Comparison of ENCODE assay signal across 1 cellular context in genomic region chr10:102869290-102870198, GRCh38.
TF ChIP-seq lines count a peak whose summit lies in the region.

Gene AS3MT, plus strand, starts transcription at chr10:102869470. Its CDS starts 123 bp downstream, at chr10:102869593.

TF ChIP-seq in HepG2, 621 proteins besides CTCF, POLR2A, EP300 and RAD21 (continued from another document and continues in another):
- TF ChIP-seq PCBP1 (IDR thresholded peaks at IDR 0.05; ENCODE audit: borderline replicate concordance, low read depth, low read length) (no peak), ZNF121 (CRISPR knock-in tag; IDR thresholded peaks at IDR 0.05) (no peak), ZNF841 (CRISPR knock-in tag; IDR thresholded peaks at IDR 0.05; ENCODE audit: borderline replicate concordance) (no peak), ZNF7 (CRISPR knock-in tag; IDR thresholded peaks at IDR 0.05) (no peak), NRL (CRISPR knock-in tag; IDR thresholded peaks at IDR 0.05; ENCODE audit: borderline replicate concordance) (no peak; the same call in 1 of the 2 replicates), GABPB1 (CRISPR knock-in tag; IDR thresholded peaks at IDR 0.05) (peak; percentile 63), KLF11 (CRISPR knock-in tag; IDR thresholded peaks at IDR 0.05) (no peak), KLF9 (CRISPR knock-in tag; IDR thresholded peaks at IDR 0.05; ENCODE audit: low read depth) (no peak), DZIP1 (CRISPR knock-in tag; IDR thresholded peaks at IDR 0.05) (no peak), SOX5 (CRISPR knock-in tag; IDR thresholded peaks at IDR 0.05; ENCODE audit: borderline replicate concordance) (no peak), ZBTB7B (CRISPR knock-in tag; IDR thresholded peaks at IDR 0.05) (peak; percentile 26; the same call in 1 of the 2 replicates), GZF1 (CRISPR knock-in tag; IDR thresholded peaks at IDR 0.05) (0 out of 2 replicates have a peak, but pooled peaks have one; percentile 43), ZFP62 (CRISPR knock-in tag; IDR thresholded peaks at IDR 0.05) (no peak), CBFB (CRISPR knock-in tag; IDR thresholded peaks at IDR 0.05) (no peak), ZNF614 (CRISPR knock-in tag; IDR thresholded peaks at IDR 0.05; ENCODE audit: borderline replicate concordance) (no peak), ZNF564 (CRISPR knock-in tag; IDR thresholded peaks at IDR 0.05) (no peak), HOXA3 (CRISPR knock-in tag; IDR thresholded peaks at IDR 0.05) (peak; percentile 69), TRIM24 (CRISPR knock-in tag; IDR thresholded peaks at IDR 0.05) (0 out of 2 replicates have a peak, but pooled peaks have one; percentile 41), SRSF1 (optimal IDR thresholded peaks at IDR 0.05; ENCODE audit: low read depth, low read length) (no peak), KDM4B (CRISPR knock-in tag; IDR thresholded peaks at IDR 0.05) (0 out of 2 replicates have a peak, but pooled peaks have one; percentile 25), SAP130 (CRISPR knock-in tag; IDR thresholded peaks at IDR 0.05; ENCODE audit: low read depth) (peak; percentile 10; the same call in 1 of the 2 replicates)
- TF ChIP-seq, protein P1, sequence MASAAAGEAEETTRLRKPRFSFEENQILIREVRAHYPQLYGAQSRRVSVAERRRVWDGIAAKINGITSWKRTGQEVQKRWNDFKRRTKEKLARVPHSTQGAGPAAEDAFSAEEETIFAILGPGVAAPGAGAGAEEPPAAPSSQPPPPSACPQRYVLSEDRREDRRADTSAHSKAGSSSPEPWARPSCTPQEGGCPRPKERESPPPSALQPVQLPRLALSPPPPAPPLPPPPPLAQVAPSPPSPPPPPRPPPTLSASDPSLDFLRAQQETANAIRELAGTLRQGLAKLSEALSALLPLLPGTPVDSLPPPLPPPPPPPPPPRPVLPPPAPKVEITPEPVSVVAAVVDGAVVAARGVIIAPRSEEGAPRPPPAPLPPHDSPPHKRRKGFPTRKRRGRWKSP (CRISPR knock-in tag; IDR thresholded peaks at IDR 0.05) = no peak
- TF ChIP-seq, protein P2, sequence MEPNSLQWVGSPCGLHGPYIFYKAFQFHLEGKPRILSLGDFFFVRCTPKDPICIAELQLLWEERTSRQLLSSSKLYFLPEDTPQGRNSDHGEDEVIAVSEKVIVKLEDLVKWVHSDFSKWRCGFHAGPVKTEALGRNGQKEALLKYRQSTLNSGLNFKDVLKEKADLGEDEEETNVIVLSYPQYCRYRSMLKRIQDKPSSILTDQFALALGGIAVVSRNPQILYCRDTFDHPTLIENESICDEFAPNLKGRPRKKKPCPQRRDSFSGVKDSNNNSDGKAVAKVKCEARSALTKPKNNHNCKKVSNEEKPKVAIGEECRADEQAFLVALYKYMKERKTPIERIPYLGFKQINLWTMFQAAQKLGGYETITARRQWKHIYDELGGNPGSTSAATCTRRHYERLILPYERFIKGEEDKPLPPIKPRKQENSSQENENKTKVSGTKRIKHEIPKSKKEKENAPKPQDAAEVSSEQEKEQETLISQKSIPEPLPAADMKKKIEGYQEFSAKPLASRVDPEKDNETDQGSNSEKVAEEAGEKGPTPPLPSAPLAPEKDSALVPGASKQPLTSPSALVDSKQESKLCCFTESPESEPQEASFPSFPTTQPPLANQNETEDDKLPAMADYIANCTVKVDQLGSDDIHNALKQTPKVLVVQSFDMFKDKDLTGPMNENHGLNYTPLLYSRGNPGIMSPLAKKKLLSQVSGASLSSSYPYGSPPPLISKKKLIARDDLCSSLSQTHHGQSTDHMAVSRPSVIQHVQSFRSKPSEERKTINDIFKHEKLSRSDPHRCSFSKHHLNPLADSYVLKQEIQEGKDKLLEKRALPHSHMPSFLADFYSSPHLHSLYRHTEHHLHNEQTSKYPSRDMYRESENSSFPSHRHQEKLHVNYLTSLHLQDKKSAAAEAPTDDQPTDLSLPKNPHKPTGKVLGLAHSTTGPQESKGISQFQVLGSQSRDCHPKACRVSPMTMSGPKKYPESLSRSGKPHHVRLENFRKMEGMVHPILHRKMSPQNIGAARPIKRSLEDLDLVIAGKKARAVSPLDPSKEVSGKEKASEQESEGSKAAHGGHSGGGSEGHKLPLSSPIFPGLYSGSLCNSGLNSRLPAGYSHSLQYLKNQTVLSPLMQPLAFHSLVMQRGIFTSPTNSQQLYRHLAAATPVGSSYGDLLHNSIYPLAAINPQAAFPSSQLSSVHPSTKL (CRISPR knock-in tag; IDR thresholded peaks at IDR 0.05) = no peak
- TF ChIP-seq, protein P3, sequence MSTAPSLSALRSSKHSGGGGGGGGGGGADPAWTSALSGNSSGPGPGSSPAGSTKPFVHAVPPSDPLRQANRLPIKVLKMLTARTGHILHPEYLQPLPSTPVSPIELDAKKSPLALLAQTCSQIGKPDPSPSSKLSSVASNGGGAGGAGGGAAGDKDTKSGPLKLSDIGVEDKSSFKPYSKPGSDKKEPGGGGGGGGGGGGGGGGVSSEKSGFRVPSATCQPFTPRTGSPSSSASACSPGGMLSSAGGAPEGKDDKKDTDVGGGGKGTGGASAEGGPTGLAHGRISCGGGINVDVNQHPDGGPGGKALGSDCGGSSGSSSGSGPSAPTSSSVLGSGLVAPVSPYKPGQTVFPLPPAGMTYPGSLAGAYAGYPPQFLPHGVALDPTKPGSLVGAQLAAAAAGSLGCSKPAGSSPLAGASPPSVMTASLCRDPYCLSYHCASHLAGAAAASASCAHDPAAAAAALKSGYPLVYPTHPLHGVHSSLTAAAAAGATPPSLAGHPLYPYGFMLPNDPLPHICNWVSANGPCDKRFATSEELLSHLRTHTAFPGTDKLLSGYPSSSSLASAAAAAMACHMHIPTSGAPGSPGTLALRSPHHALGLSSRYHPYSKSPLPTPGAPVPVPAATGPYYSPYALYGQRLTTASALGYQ (CRISPR knock-in tag; IDR thresholded peaks at IDR 0.05) = no peak
- TF ChIP-seq, protein P4, sequence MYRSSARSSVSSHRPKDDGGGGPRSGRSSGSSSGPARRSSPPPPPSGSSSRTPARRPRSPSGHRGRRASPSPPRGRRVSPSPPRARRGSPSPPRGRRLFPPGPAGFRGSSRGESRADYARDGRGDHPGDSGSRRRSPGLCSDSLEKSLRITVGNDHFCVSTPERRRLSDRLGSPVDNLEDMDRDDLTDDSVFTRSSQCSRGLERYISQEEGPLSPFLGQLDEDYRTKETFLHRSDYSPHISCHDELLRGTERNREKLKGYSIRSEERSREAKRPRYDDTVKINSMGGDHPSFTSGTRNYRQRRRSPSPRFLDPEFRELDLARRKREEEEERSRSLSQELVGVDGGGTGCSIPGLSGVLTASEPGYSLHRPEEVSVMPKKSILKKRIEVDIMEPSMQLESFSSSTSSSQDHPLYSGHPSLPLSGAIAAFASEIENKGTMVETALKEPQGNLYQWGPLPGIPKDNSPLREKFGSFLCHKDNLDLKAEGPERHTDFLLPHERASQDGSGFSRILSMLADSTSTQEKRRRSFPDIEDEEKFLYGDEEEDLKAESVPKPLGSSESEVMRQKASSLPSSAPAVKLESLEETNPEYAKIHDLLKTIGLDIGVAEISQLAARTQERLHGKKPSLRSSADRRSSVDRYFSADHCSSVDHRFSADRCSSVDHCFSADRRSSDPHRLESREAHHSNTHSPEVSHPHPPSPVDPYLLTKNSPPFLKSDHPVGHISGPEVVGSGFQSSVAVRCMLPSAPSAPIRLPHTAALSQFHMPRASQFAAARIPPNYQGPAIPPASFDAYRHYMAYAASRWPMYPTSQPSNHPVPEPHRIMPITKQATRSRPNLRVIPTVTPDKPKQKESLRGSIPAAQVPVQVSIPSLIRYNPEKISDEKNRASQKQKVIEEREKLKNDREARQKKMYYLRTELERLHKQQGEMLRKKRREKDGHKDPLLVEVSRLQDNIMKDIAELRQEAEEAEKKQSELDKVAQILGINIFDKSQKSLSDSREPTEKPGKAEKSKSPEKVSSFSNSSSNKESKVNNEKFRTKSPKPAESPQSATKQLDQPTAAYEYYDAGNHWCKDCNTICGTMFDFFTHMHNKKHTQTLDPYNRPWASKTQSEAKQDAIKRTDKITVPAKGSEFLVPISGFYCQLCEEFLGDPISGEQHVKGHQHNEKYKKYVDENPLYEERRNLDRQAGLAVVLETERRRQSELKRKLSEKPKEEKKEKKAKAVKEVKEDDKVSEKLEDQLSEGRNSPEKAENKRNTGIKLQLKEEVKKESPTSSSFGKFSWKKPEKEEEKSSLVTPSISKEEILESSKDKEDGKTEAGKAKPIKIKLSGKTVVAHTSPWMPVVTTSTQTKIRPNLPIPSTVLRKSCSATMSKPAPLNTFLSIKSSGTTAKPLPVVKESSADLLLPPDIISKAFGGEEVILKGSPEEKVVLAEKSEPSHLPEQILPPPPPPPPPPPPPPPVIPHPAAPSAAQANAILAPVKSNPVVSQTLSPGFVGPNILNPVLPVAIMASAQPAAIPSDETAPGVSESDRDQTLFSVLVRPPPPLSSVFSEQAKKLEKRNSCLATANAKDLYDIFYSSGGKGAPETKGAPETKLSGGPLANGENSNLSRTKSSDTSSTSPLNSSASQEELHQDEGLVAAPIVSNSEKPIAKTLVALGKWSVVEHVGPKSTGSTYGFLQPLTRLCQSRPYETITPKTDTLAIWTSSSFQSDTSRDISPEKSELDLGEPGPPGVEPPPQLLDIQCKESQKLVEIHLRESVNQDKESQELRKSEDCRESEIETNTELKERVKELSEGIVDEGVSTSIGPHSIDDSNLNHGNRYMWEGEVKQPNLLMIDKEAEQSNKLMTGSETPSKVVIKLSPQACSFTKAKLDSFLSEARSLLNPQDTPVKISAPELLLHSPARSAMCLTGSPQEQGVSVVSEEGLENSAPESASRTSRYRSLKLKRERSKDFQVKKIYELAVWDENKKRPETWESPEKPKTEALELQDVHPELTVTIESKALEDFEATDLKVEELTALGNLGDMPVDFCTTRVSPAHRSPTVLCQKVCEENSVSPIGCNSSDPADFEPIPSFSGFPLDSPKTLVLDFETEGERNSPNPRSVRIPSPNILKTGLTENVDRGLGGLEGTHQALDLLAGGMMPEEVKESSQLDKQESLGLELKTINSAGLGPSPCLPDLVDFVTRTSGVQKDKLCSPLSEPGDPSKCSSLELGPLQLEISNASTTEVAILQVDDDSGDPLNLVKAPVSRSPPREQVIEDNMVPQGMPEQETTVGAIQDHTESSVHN (CRISPR knock-in tag; IDR thresholded peaks at IDR 0.05) = no peak
- TF ChIP-seq, protein P5, sequence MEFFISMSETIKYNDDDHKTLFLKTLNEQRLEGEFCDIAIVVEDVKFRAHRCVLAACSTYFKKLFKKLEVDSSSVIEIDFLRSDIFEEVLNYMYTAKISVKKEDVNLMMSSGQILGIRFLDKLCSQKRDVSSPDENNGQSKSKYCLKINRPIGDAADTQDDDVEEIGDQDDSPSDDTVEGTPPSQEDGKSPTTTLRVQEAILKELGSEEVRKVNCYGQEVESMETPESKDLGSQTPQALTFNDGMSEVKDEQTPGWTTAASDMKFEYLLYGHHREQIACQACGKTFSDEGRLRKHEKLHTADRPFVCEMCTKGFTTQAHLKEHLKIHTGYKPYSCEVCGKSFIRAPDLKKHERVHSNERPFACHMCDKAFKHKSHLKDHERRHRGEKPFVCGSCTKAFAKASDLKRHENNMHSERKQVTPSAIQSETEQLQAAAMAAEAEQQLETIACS (CRISPR knock-in tag; IDR thresholded peaks at IDR 0.05) = peak; percentile 76
- TF ChIP-seq, protein P6, sequence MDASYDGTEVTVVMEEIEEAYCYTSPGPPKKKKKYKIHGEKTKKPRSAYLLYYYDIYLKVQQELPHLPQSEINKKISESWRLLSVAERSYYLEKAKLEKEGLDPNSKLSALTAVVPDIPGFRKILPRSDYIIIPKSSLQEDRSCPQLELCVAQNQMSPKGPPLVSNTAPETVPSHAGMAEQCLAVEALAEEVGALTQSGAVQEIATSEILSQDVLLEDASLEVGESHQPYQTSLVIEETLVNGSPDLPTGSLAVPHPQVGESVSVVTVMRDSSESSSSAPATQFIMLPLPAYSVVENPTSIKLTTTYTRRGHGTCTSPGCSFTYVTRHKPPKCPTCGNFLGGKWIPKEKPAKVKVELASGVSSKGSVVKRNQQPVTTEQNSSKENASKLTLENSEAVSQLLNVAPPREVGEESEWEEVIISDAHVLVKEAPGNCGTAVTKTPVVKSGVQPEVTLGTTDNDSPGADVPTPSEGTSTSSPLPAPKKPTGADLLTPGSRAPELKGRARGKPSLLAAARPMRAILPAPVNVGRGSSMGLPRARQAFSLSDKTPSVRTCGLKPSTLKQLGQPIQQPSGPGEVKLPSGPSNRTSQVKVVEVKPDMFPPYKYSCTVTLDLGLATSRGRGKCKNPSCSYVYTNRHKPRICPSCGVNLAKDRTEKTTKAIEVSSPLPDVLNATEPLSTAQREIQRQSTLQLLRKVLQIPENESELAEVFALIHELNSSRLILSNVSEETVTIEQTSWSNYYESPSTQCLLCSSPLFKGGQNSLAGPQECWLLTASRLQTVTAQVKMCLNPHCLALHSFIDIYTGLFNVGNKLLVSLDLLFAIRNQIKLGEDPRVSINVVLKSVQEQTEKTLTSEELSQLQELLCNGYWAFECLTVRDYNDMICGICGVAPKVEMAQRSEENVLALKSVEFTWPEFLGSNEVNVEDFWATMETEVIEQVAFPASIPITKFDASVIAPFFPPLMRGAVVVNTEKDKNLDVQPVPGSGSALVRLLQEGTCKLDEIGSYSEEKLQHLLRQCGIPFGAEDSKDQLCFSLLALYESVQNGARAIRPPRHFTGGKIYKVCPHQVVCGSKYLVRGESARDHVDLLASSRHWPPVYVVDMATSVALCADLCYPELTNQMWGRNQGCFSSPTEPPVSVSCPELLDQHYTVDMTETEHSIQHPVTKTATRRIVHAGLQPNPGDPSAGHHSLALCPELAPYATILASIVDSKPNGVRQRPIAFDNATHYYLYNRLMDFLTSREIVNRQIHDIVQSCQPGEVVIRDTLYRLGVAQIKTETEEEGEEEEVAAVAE (CRISPR knock-in tag; IDR thresholded peaks at IDR 0.05; ENCODE audit: borderline replicate concordance) = 0 out of 2 replicates have a peak, but pooled peaks have one; percentile 18
